In genomic region chr6:158348737-158349504, GRCh38 we compare ENCODE assay signal across 3 cellular contexts. TPM values are rescaled to one million over a fixed set of nuclear protein-coding genes. Genes with fewer than 3 reads are reported as not detected.
DNase-seq lines count a peak whose midpoint lies in the region; ATAC-seq and TF ChIP-seq lines count a peak whose summit lies in the region.
"Not testable (repeated sequence)": the region's sequence is repeated elsewhere in the genome, so short reads cannot be mapped to it uniquely, and the experiment has no call there.

No MANE protein-coding gene starts in this region.

- not testable (repeated sequence) for ATAC-seq in DND-41 (ENCODE audit: insufficient read depth, low read depth)

- not testable (repeated sequence) for H4K20me1 ChIP-seq in BLaER1; DND-41 (ENCODE audit: insufficient read depth, low read length)

- H3K9me3 ChIP-seq in BLaER1 (peaks cover 83% of the 10 kb centered on the region), DND-41 (ENCODE audit: insufficient read depth, low read length, severe bottlenecking) (peaks cover 33% of the 10 kb centered on the region)

- H3K27ac Mint-ChIP-seq in glutamatergic neuron (ENCODE audit: unreplicated experiment), result peak overlapping the region; percentile 94

- not testable (repeated sequence) for H3K79me2 ChIP-seq in DND-41 (ENCODE audit: insufficient read depth, low read length)

- H3K4me3 Mint-ChIP-seq in glutamatergic neuron (ENCODE audit: unreplicated experiment), result not testable (repeated sequence)

- H3K9me3 Mint-ChIP-seq in glutamatergic neuron (ENCODE audit: unreplicated experiment), result peaks cover 29% of the 10 kb centered on the region

- H3K4me3 ChIP-seq in BLaER1, result 0 out of 2 replicates have a peak overlapping the region, but pooled peaks have one; percentile 39
- not testable (repeated sequence) for H3K4me3 ChIP-seq in DND-41 (ENCODE audit: low read depth in 1 of 2, low read length in 2 of 2)

- not testable (repeated sequence) for H3K4me1 Mint-ChIP-seq in glutamatergic neuron (ENCODE audit: low read depth, unreplicated experiment)

- DNase-seq in DND-41, result peak; percentile 9
- DNase-seq in glutamatergic neuron, result not testable (repeated sequence)

- H3K4me2 ChIP-seq in BLaER1; DND-41 (ENCODE audit: insufficient read depth, low read length): not testable (repeated sequence)

- H3K27me3 ChIP-seq in BLaER1; DND-41 (ENCODE audit: insufficient read depth, low read length, poor library complexity): not testable (repeated sequence)

- H3K4me1 ChIP-seq in BLaER1; DND-41 (ENCODE audit: insufficient read depth, low read length): not testable (repeated sequence)

- not testable (repeated sequence) for H2AFZ ChIP-seq in DND-41 (ENCODE audit: low read depth, low read length)

- H3K27ac ChIP-seq in BLaER1; DND-41 (ENCODE audit: low read length): not testable (repeated sequence)

- H3K9ac ChIP-seq in BLaER1; DND-41 (ENCODE audit: low read depth, low read length): not testable (repeated sequence)

- peaks cover 60% of the 10 kb centered on the region for H3K36me3 ChIP-seq in BLaER1
- not testable (repeated sequence) for H3K36me3 ChIP-seq in DND-41 (ENCODE audit: insufficient read depth, low read length)

- TF ChIP-seq CTCF in DND-41 (IDR thresholded peaks at IDR 0.05; ENCODE audit: borderline replicate concordance, extremely low read depth, low read length, poor library complexity, severe bottlenecking); glutamatergic neuron (IDR thresholded peaks at IDR 0.05; ENCODE audit: partially characterized antibody, unreplicated experiment): not testable (repeated sequence)

- peaks cover 40% of the 10 kb centered on the region for H3K36me3 Mint-ChIP-seq in glutamatergic neuron (ENCODE audit: unreplicated experiment)

- H3K27me3 Mint-ChIP-seq in glutamatergic neuron (ENCODE audit: unreplicated experiment), result peaks cover 15% of the 10 kb centered on the region

RNA-seq across cellular contexts. Expression of gene TULP4, which starts 36.7 kb away (rescaled TPM):
- total RNA-seq in glutamatergic neuron (ENCODE audit: unreplicated experiment), result 406 TPM
